Comparison of ENCODE assay signal across 15 cellular contexts in genomic region chr4:3864736-3865721, GRCh38.
"Had no signal": no experiment of that assay in that cellular context is flagged by ENCODE, and none has a peak within 500 bp of the region (broad histone marks: within the 10 kb centered on the region; RNA-seq: fewer than 3 reads in every experiment).

No MANE protein-coding gene starts in this region.

- FAIRE-seq: keratinocyte, pancreas had no signal

- H3K4me3 ChIP-seq: esophagus squamous epithelium, left ventricle myocardium inferior, pancreas had no signal

- H3K36me3 ChIP-seq: esophagus squamous epithelium, left ventricle myocardium inferior, pancreas had no signal

- H3K9me3 ChIP-seq: esophagus squamous epithelium, left ventricle myocardium inferior, pancreas had no signal

- H3K27ac ChIP-seq: esophagus squamous epithelium, left ventricle myocardium inferior, pancreas had no signal

- DNase-seq: activated CD4-positive, alpha-beta T cell treated with anti-CD3 and anti-CD28 coated beads, Interleukin-2, amount 10 ng/mL, durations not matched to agents 7 days and 5 days; activated CD8-positive, alpha-beta T cell treated with anti-CD3 and anti-CD28 coated beads, Interleukin-2, amount 10 ng/mL, durations not matched to agents 7 days and 5 days; activated gamma-delta T cell; activated T-cell treated with anti-CD3 and anti-CD28 coated beads, Interleukin-2, amount 50 U/mL, for 4 hours; effector memory CD8-positive, alpha-beta T cell; esophagus squamous epithelium; hippocampal formation; left ventricle myocardium inferior; mesenchymal stem cell; stimulated activated naive B cell treated with anti-CD40 and anti-IgM and Interleukin-4, amounts not matched to agents 10 μg/mL and 1 μg/mL and 100 μg/mL, for 72 hours had no signal

- H3K27me3 ChIP-seq: pancreas had no signal

- H3K4me1 ChIP-seq: pancreas had no signal

- ATAC-seq: activated CD4-positive, CD25-positive, alpha-beta regulatory T cell treated with anti-CD3 and anti-CD28 coated beads, Interleukin-2, amount 50 U/mL, for 24 hours; activated CD8-positive, alpha-beta T cell treated with anti-CD3 and anti-CD28 coated beads, Interleukin-2, amount 10 ng/mL, durations not matched to agents 7 days and 5 days; activated T-cell treated with anti-CD3 and anti-CD28 coated beads, Interleukin-2, amount 50 U/mL, for 4 hours; effector memory CD8-positive, alpha-beta T cell; naive thymus-derived CD8-positive, alpha-beta T cell; pancreas; sciatic nerve; stimulated activated naive B cell treated with anti-CD40 and anti-IgM and Interleukin-4, amounts not matched to agents 10 μg/mL and 1 μg/mL and 100 μg/mL, for 72 hours had no signal
